21 cellular contexts compared by ENCODE assay signal in genomic region chr5:158450761-158451160, GRCh38.
DNase-seq lines count a peak whose midpoint lies in the region; ATAC-seq and TF ChIP-seq lines count a peak whose summit lies in the region.
"Had no signal": no experiment of that assay in that cellular context is flagged by ENCODE, and none has a peak within 500 bp of the region (broad histone marks: within the 10 kb centered on the region; RNA-seq: fewer than 3 reads in every experiment).

No MANE protein-coding gene starts in this region.

- no peaks in the 10 kb centered on the region for H4K20me1 ChIP-seq in PC-3 (ENCODE audit: low read length)

- H3K79me2 ChIP-seq in PC-3 (ENCODE audit: low read length), result no peaks in the 10 kb centered on the region

- H3K9me2 ChIP-seq in PC-3 (replicated peaks; ENCODE audit: low read length), result no peaks in the 10 kb centered on the region

- POLR2A ChIA-PET in HEK293 (lab: Yijun Ruan, JAX) (interaction anchor here (0.9 to 1.0 kb wide), 2 partner anchors 9 to 274 kb away, joined by 3 read pairs; no protein-coding TSS in a partner anchor), PC-3 (lab: Charles Lee; ENCODE audit: unreplicated experiment) (no interaction called here)

- CTCF ChIA-PET in HEK293 (lab: Yijun Ruan, JAX), result interaction anchor here (1.0 kb wide), 1 partner anchor 77 kb away, joined by 4 read pairs; no protein-coding TSS in a partner anchor
- CTCF ChIA-PET in PC-3 (lab: Charles Lee), result no interaction called here

- H3K27ac Mint-ChIP-seq in osteocyte (ENCODE audit: unreplicated experiment), result peak overlapping the region; percentile 67
- H3K27ac Mint-ChIP-seq: activated naive CD4-positive, alpha-beta T cell treated with anti-CD3 and anti-CD28 coated beads, Interleukin-2, amount 50 U/mL, for 72 hours; effector memory CD8-positive, alpha-beta T cell; stimulated activated memory B cell treated with anti-CD40 and anti-IgM and Interleukin-4, amounts not matched to agents 10 μg/mL and 1 μg/mL and 100 μg/mL, for 72 hours; T-cell had no signal

- H3K4me2 ChIP-seq in PC-3 (ENCODE audit: low read length), result no peak overlapping the region

- no peaks in the 10 kb centered on the region for H3K9me3 Mint-ChIP-seq in osteocyte (ENCODE audit: unreplicated experiment)

- H3K4me3 Mint-ChIP-seq in osteocyte (ENCODE audit: unreplicated experiment), result no peak overlapping the region
- H3K4me3 Mint-ChIP-seq: effector memory CD8-positive, alpha-beta T cell; stimulated activated memory B cell treated with anti-CD40 and anti-IgM and Interleukin-4, amounts not matched to agents 10 μg/mL and 1 μg/mL and 100 μg/mL, for 72 hours; T-cell had no signal

- H3K27me3 ChIP-seq in adipocyte (replicated peaks; ENCODE audit: control insufficient read depth, insufficient read depth, low read length) (no peaks in the 10 kb centered on the region), PC-3 (ENCODE audit: low read length) (peaks cover 27% of the 10 kb centered on the region)
- H3K27me3 ChIP-seq: body of pancreas, testis had no signal

- H3K9me3 ChIP-seq in HEK293 (ENCODE audit: control insufficient read depth, insufficient read depth, low read depth, low read length) (no peaks in the 10 kb centered on the region), adipocyte (ENCODE audit: control insufficient read depth, low read length) (no peaks in the 10 kb centered on the region), PC-3 (ENCODE audit: low read length) (no peaks in the 10 kb centered on the region)
- H3K9me3 ChIP-seq: body of pancreas, psoas muscle, testis had no signal

- peak overlapping the region; percentile 32; the same call in 1 of the 2 replicates for H3K27ac ChIP-seq in HEK293 (ENCODE audit: extremely low read depth, low read depth, low read length)
- no peak overlapping the region for H3K27ac ChIP-seq in PC-3 (ENCODE audit: low read length)
- H3K27ac ChIP-seq: body of pancreas, psoas muscle, testis had no signal

- H3K27me3 Mint-ChIP-seq in osteocyte (ENCODE audit: unreplicated experiment), result no peaks in the 10 kb centered on the region
- H3K27me3 Mint-ChIP-seq: stimulated activated memory B cell treated with anti-CD40 and anti-IgM and Interleukin-4, amounts not matched to agents 10 μg/mL and 1 μg/mL and 100 μg/mL, for 72 hours had no signal

- intact Hi-C loops in PC-3 (cut with micrococcal nuclease), result no loop called here

- H3K4me1 ChIP-seq in HEK293 (ENCODE audit: control insufficient read depth, insufficient read depth, low read length) (peaks cover 10% of the 10 kb centered on the region; the same call in 1 of the 2 replicates), adipocyte (ENCODE audit: control insufficient read depth, insufficient read depth, low read length) (peaks cover 24% of the 10 kb centered on the region), PC-3 (ENCODE audit: insufficient read depth, low read length) (no peaks in the 10 kb centered on the region)
- H3K4me1 ChIP-seq: body of pancreas, psoas muscle, testis had no signal

- H3K36me3 ChIP-seq in HEK293 (ENCODE audit: control insufficient read depth in 2 of 2, insufficient read depth in 1 of 2, low read length in 2 of 2), result no peaks in the 10 kb centered on the region
- no peaks in the 10 kb centered on the region for H3K36me3 ChIP-seq in adipocyte (ENCODE audit: control insufficient read depth, insufficient read depth, low read length, severe bottlenecking)
- H3K36me3 ChIP-seq in PC-3 (ENCODE audit: low read depth, low read length), result no peaks in the 10 kb centered on the region
- H3K36me3 ChIP-seq: heart right ventricle had no signal

- no peak overlapping the region for H2AFZ ChIP-seq in PC-3 (ENCODE audit: low read length)

- H3K4me1 Mint-ChIP-seq in osteocyte (ENCODE audit: unreplicated experiment), result peaks cover 27% of the 10 kb centered on the region
- H3K4me1 Mint-ChIP-seq: stimulated activated memory B cell treated with anti-CD40 and anti-IgM and Interleukin-4, amounts not matched to agents 10 μg/mL and 1 μg/mL and 100 μg/mL, for 72 hours; T-cell had no signal

- no peaks in the 10 kb centered on the region for H3K36me3 Mint-ChIP-seq in osteocyte (ENCODE audit: unreplicated experiment)
- H3K36me3 Mint-ChIP-seq: T-cell had no signal

- ATAC-seq in GM18511 (IDR thresholded peaks at IDR 0.05; ENCODE audit: unreplicated experiment) (no peak), HG03095 (IDR thresholded peaks at IDR 0.05; ENCODE audit: unreplicated experiment) (no peak), PC-3 (no peak)
- ATAC-seq: activated naive CD4-positive, alpha-beta T cell treated with anti-CD3 and anti-CD28 coated beads, Interleukin-2, amount 50 U/mL, for 72 hours; effector memory CD8-positive, alpha-beta T cell; stimulated activated memory B cell treated with anti-CD40 and anti-IgM and Interleukin-4, amounts not matched to agents 10 μg/mL and 1 μg/mL and 100 μg/mL, for 72 hours; T-cell had no signal

- no TSS peak for BruUV-seq in PC-3 (replicated peaks; lab: Mats Ljungman, UMichigan)

- no peaks in the 10 kb centered on the region for H3F3A ChIP-seq in PC-3 (ENCODE audit: low read length, unreplicated experiment)

- H3K9ac ChIP-seq in adipocyte (ENCODE audit: low read length) (peak overlapping the region; percentile 29), PC-3 (ENCODE audit: low read length) (no peak overlapping the region)

- DNase-seq in adipocyte (ENCODE audit: low read depth) (no peak), fibroblast of villous mesenchyme (ENCODE audit: low read depth) (peak; percentile 66), osteocyte (ENCODE audit: extremely low spot score, unreplicated experiment) (no peak), PC-3 (no peak)
- DNase-seq in activated naive CD4-positive, alpha-beta T cell (lab: John Stamatoyannopoulos, UW), result no peak
- DNase-seq: activated T-cell treated with anti-CD3 and anti-CD28 coated beads, Interleukin-2, amount 50 U/mL, for 48 hours; body of pancreas; effector memory CD8-positive, alpha-beta T cell; H7; heart right ventricle; NCI-H1694 treated with DMSO at 0.1 percent for 48 hours; NCI-H69; psoas muscle; small intestine; T-cell; testis had no signal

- no peak overlapping the region for H3K4me3 ChIP-seq in HEK293 (ENCODE audit: low read depth, low read length)
- H3K4me3 ChIP-seq in adipocyte (ENCODE audit: low read length), result peak overlapping the region; percentile 26
- no peak overlapping the region for H3K4me3 ChIP-seq in fibroblast of villous mesenchyme (ENCODE audit: low read depth, low read length)
- no peak overlapping the region for H3K4me3 ChIP-seq in PC-3 (ENCODE audit: low read length)
- H3K4me3 ChIP-seq: body of pancreas, heart right ventricle, psoas muscle, testis had no signal

- TF ChIP-seq CTCF in HEK293 (tag by site-specific recombination; IDR thresholded peaks at IDR 0.05) (no peak), fibroblast of villous mesenchyme (IDR thresholded peaks at IDR 0.05; ENCODE audit: insufficient read depth, low read depth, low read length) (no peak), osteocyte (IDR thresholded peaks at IDR 0.05) (no peak), PC-3 (conservative IDR thresholded peaks at IDR 0.05; ENCODE audit: low read depth, low read length) (no peak)

TF ChIP-seq in HEK293, 187 proteins besides CTCF, POLR2A, EP300 and RAD21:
- no peak for TF ChIP-seq ZNF23 (tag by site-specific recombination; IDR thresholded peaks at IDR 0.05; ENCODE audit: borderline replicate concordance)
- TF ChIP-seq ZSCAN5A (tag by site-specific recombination; IDR thresholded peaks at IDR 0.05), result no peak
- TF ChIP-seq TRIM28 (IDR thresholded peaks at IDR 0.05; ENCODE audit: borderline replicate concordance, low read length), result no peak
- TF ChIP-seq ZNF621 (tag by site-specific recombination; IDR thresholded peaks at IDR 0.05), result no peak
- no peak for TF ChIP-seq ZNF157 (tag by site-specific recombination; IDR thresholded peaks at IDR 0.05)
- TF ChIP-seq WT1 (tag by site-specific recombination; IDR thresholded peaks at IDR 0.05), result peak; percentile 58; the same call in 1 of the 2 replicates
- TF ChIP-seq ZBTB8A (tag by site-specific recombination; IDR thresholded peaks at IDR 0.05), result no peak
- TF ChIP-seq ZNF26 (tag by site-specific recombination; IDR thresholded peaks at IDR 0.05), result no peak
